33 cellular contexts compared by ENCODE assay signal in genomic region chr7:142851269-142851668, GRCh38. TPM values are rescaled to one million over a fixed set of nuclear protein-coding genes. Genes with fewer than 3 reads are reported as not detected.
"Had no signal": no experiment of that assay in that cellular context is flagged by ENCODE, and none has a peak within 500 bp of the region (broad histone marks: within the 10 kb centered on the region; RNA-seq: fewer than 3 reads in every experiment).

No MANE protein-coding gene starts in this region.

- H3K36me3 Mint-ChIP-seq: activated naive CD4-positive, alpha-beta T cell treated with anti-CD3 and anti-CD28 coated beads, Interleukin-2, amount 10 ng/mL, durations not matched to agents 7 days and 5 days; activated naive CD8-positive, alpha-beta T cell treated with anti-CD3 and anti-CD28 coated beads for 36 hours had no signal

- DNase-seq: activated CD4-positive, alpha-beta T cell treated with anti-CD3 and anti-CD28 coated beads for 1 hour; activated CD4-positive, alpha-beta T cell treated with anti-CD3 and anti-CD28 coated beads for 48 hours; activated CD4-positive, alpha-beta T cell treated with anti-CD3 and anti-CD28 coated beads, Interleukin-2, amount 50 U/mL, for 48 hours; activated CD4-positive, CD25-positive, alpha-beta regulatory T cell; activated CD8-positive, alpha-beta memory T cell treated with anti-CD3 and anti-CD28 coated beads, Interleukin-2, amount 50 U/mL, for 4 hours; activated effector memory CD4-positive, alpha-beta T cell treated with Interleukin-2 at 50 U/mL for 16 hours; activated naive CD4-positive, alpha-beta T cell treated with anti-CD3 and anti-CD28 coated beads, Interleukin-2, amount 10 ng/mL, durations not matched to agents 7 days and 5 days; activated naive CD8-positive, alpha-beta T cell treated with anti-CD3 and anti-CD28 coated beads for 36 hours; activated T-cell treated with anti-CD3 and anti-CD28 coated beads, Interleukin-2, amount 50 U/mL, for 48 hours; amniotic stem cell; aorta; brain microvascular endothelial cell; central memory CD4-positive, alpha-beta T cell; MM.1S; NCI-H1092; NCI-H1436 treated with DMSO at 0.1 percent for 48 hours; NCI-H1694 treated with DMSO at 0.1 percent for 48 hours; NCI-H2029; NCI-H510A; NCI-H526; NCI-H748 treated with DMSO at 0.1 percent for 48 hours; NK-92 treated with Interleukin-12 subunit alpha and Interleukin-12 subunit beta, amount 100 ng/mL, for 24 hours; PC-3; Peyer's patch; SIG-M5; T1000; WERI-Rb-1 had no signal

- FAIRE-seq: colon had no signal

- H3K27me3 ChIP-seq: brain microvascular endothelial cell, Peyer's patch had no signal

- H3K9me3 Mint-ChIP-seq: activated naive CD4-positive, alpha-beta T cell treated with anti-CD3 and anti-CD28 coated beads, Interleukin-2, amount 10 ng/mL, durations not matched to agents 7 days and 5 days; activated naive CD8-positive, alpha-beta T cell treated with anti-CD3 and anti-CD28 coated beads for 36 hours had no signal

- H3K27ac Mint-ChIP-seq: activated naive CD4-positive, alpha-beta T cell treated with anti-CD3 and anti-CD28 coated beads, Interleukin-2, amount 10 ng/mL, durations not matched to agents 7 days and 5 days; activated naive CD8-positive, alpha-beta T cell treated with anti-CD3 and anti-CD28 coated beads for 36 hours had no signal

- H3K27ac ChIP-seq: brain microvascular endothelial cell, Peyer's patch, RWPE1, WERI-Rb-1 had no signal

- H3K9me3 ChIP-seq: Peyer's patch had no signal

- H3K4me3 ChIP-seq: Peyer's patch had no signal

- ATAC-seq: PC-3, Right ventricle myocardium inferior had no signal

- H3K4me3 Mint-ChIP-seq: activated naive CD4-positive, alpha-beta T cell treated with anti-CD3 and anti-CD28 coated beads, Interleukin-2, amount 10 ng/mL, durations not matched to agents 7 days and 5 days; activated naive CD8-positive, alpha-beta T cell treated with anti-CD3 and anti-CD28 coated beads for 36 hours had no signal

- H3K36me3 ChIP-seq: brain microvascular endothelial cell, Peyer's patch, WERI-Rb-1 had no signal

- H3K27me3 Mint-ChIP-seq: activated naive CD8-positive, alpha-beta T cell treated with anti-CD3 and anti-CD28 coated beads for 36 hours had no signal

RNA-seq across cellular contexts. Expression of gene TRPV6, which starts 34.3 kb away (rescaled TPM):
- total RNA-seq: activated naive CD8-positive, alpha-beta T cell treated with anti-CD3 and anti-CD28 coated beads for 36 hours; Right ventricle myocardium inferior; SK-MEL-5; T-helper 1 cell treated with Interleukin-12 subunit alpha and Interleukin-12 subunit beta and Interleukin-4 antibody, amounts not matched to agents 30 ng/mL and 1 ng/mL, for 36 hours; T-helper 2 cell treated with Interferon-gamma antibody and Interleukin-4, amounts not matched to agents 100 ng/mL and 5 ng/mL, for 36 hours had no signal
